8 cellular contexts compared by ENCODE assay signal in genomic region chr7:74417419-74417971, GRCh38. TPM values are rescaled to one million over a fixed set of nuclear protein-coding genes. Genes with fewer than 3 reads are reported as not detected.
DNase-seq lines count a peak whose midpoint lies in the region; ATAC-seq, FAIRE-seq and TF ChIP-seq lines count a peak whose summit lies in the region.

No MANE protein-coding gene starts in this region.

- no peak overlapping the region for H2BK15ac ChIP-seq in IMR-90 (ENCODE audit: low read depth, low read length)

- peak; percentile 99 for TF ChIP-seq RAD21 in IMR-90 (IDR thresholded peaks at IDR 0.05; ENCODE audit: low read length)
- peak; percentile 100 for TF ChIP-seq RAD21 in SK-N-SH (IDR thresholded peaks at IDR 0.05; ENCODE audit: low read length)

- no peak overlapping the region for H3K18ac ChIP-seq in IMR-90 (ENCODE audit: low read depth, low read length)

- peak overlapping the region in 1 of 2 donors; percentile 84 for H3K27ac Mint-ChIP-seq in activated naive CD4-positive, alpha-beta T cell treated with anti-CD3 and anti-CD28 coated beads, Interleukin-2, amount 50 U/mL, for 72 hours

- peak overlapping the region; percentile 85 for H2AFZ ChIP-seq in IMR-90 (replicated peaks; ENCODE audit: low read length, poor library complexity)
- peak overlapping the region; percentile 80; the same call in 1 of the 2 replicates for H2AFZ ChIP-seq in SK-N-SH (ENCODE audit: low read depth)

- H3K4me2 ChIP-seq in IMR-90 (ENCODE audit: low read depth, low read length) (no peak overlapping the region), SK-N-SH (no peak overlapping the region)

- H3K79me1 ChIP-seq in IMR-90 (ENCODE audit: low read depth in 1 of 2, low read length in 2 of 2) = no peaks in the 10 kb centered on the region

- no peak overlapping the region for H3K14ac ChIP-seq in IMR-90 (replicated peaks; ENCODE audit: low read depth, low read length)

- in situ Hi-C loops in IMR-90 (cut with MboI; ENCODE audit: low sequenced_read_pairs) = no loop called here

- H3K9ac ChIP-seq in IMR-90 (ENCODE audit: low read depth, low read length) = no peak overlapping the region
- H3K9ac ChIP-seq in SK-N-SH = no peak overlapping the region

- TF ChIP-seq EP300 in SK-N-SH (IDR thresholded peaks at IDR 0.05; ENCODE audit: borderline replicate concordance in 1 of 2, low read depth in 1 of 2, low read length in 1 of 2) = no peak

- H4K8ac ChIP-seq in IMR-90 (ENCODE audit: low read depth in 2 of 2, low read length in 2 of 2) = no peak overlapping the region

- TF ChIP-seq CTCF in D721Med (IDR thresholded peaks at IDR 0.05; ENCODE audit: insufficient read depth, missing control alignments) (peak; percentile 94), IMR-90 (conservative IDR thresholded peaks at IDR 0.05; ENCODE audit: low read depth, low read length) (peak; percentile 96), SK-N-SH (IDR thresholded peaks at IDR 0.05) (peak; percentile 99), cardiac muscle cell (IDR thresholded peaks at IDR 0.05; ENCODE audit: low read depth, low read length) (peak; percentile 94), prostate gland (IDR thresholded peaks at IDR 0.05) (peak; percentile 88 to 98 (median 93))

- no peak overlapping the region for H2BK20ac ChIP-seq in IMR-90 (ENCODE audit: low read depth, low read length)

- no peak overlapping the region for H3K27ac ChIP-seq in IMR-90 (ENCODE audit: insufficient read depth, low read length)
- H3K27ac ChIP-seq in SK-N-SH (ENCODE audit: low read depth in 2 of 2, low read length in 1 of 2) = no peak overlapping the region
- H3K27ac ChIP-seq in cardiac muscle cell = no peak overlapping the region
- H3K27ac ChIP-seq in prostate gland = no peak overlapping the region

- intact Hi-C loops in IMR-90 (cut with micrococcal nuclease) (loop anchor here (2.0 to 10.0 kb wide), 3 partner anchors 127 to 257 kb away; no protein-coding TSS in a partner anchor), prostate gland (cut with DNase I) (loop anchor here (5.0 kb wide), 1 partner anchor 145 kb away; no protein-coding TSS in a partner anchor)

- H3K4me1 ChIP-seq in IMR-90 (ENCODE audit: control insufficient read depth, insufficient read depth, low read length) (peaks cover 1% of the 10 kb centered on the region; the same call in 1 of the 2 replicates), SK-N-SH (ENCODE audit: control insufficient read depth in 1 of 2, insufficient read depth in 2 of 2, low read depth in 1 of 2, low read length in 1 of 2) (peaks cover 0 to 3% of the 10 kb centered on the region in 2 experiments; a peak in 1 of 4 replicates), cardiac muscle cell (ENCODE audit: low read depth) (no peaks in the 10 kb centered on the region), prostate gland (replicated peaks) (no peaks in the 10 kb centered on the region)

- no peaks in the 10 kb centered on the region for H3K9me1 ChIP-seq in IMR-90 (ENCODE audit: insufficient read depth, low read length)

- POLR2A ChIA-PET in IMR-90 (lab: Charles Lee; ENCODE audit: unreplicated experiment) = no interaction called here
- POLR2A ChIA-PET in SK-N-SH (lab: Yijun Ruan, JAX) = no interaction called here

- no peaks in the 10 kb centered on the region for H3K36me3 Mint-ChIP-seq in activated naive CD4-positive, alpha-beta T cell treated with anti-CD3 and anti-CD28 coated beads, Interleukin-2, amount 50 U/mL, for 72 hours

- H3K23ac ChIP-seq in IMR-90 (ENCODE audit: low read depth, low read length) = no peak overlapping the region

- CTCF ChIA-PET in IMR-90 (lab: Yijun Ruan, JAX) (interaction anchor here (0.6 to 1.1 kb wide), 5 partner anchors 9 to 201 kb away, joined by 3 to 4 read pairs (median 3); no protein-coding TSS in a partner anchor), SK-N-SH (lab: Yijun Ruan, JAX) (interaction anchor here (0.5 to 8.1 kb wide), 56 partner anchors 10 to 632 kb away, joined by 3 to 130 read pairs (median 4); partner anchors contain the start of gene GTF2IRD1)

- H3K4me3 ChIP-seq in IMR-90 (ENCODE audit: insufficient read depth, low read depth, low read length) (no peak overlapping the region), SK-N-SH (ENCODE audit: low read depth in 2 of 2, low read length in 1 of 2) (peak overlapping the region in 1 of 2 experiments; percentile 6; a peak in 1 of 4 replicates), cardiac muscle cell (no peak overlapping the region), prostate gland (no peak overlapping the region)

- H3K36me3 ChIP-seq in IMR-90 (ENCODE audit: control insufficient read depth, insufficient read depth, low read length) = no peaks in the 10 kb centered on the region
- H3K36me3 ChIP-seq in SK-N-SH (replicated peaks in 1 of 2; ENCODE audit: control insufficient read depth in 1 of 2, insufficient read depth in 2 of 2, low read length in 1 of 2) = no peaks in the 10 kb centered on the region
- H3K36me3 ChIP-seq in cardiac muscle cell = no peaks in the 10 kb centered on the region
- H3K36me3 ChIP-seq in prostate gland = no peaks in the 10 kb centered on the region

- no peak overlapping the region for H2BK5ac ChIP-seq in IMR-90 (ENCODE audit: low read depth, low read length, poor library complexity, severe bottlenecking)

- no peak overlapping the region for H3K56ac ChIP-seq in IMR-90 (ENCODE audit: extremely low read depth, insufficient read depth, low read length)

- H4K5ac ChIP-seq in IMR-90 (ENCODE audit: low read depth, low read length) = no peak overlapping the region; the same call in 1 of the 2 replicates

- dilution Hi-C loops in IMR-90 (cut with HindIII; ENCODE audit: low sequenced_read_pairs, unreplicated experiment) = no loop called here

- no peak overlapping the region; the same call in 1 of the 2 replicates for H4K91ac ChIP-seq in IMR-90 (ENCODE audit: insufficient read depth, low read depth, low read length)

- no peaks in the 10 kb centered on the region for H3K9me2 ChIP-seq in SK-N-SH

- peak; percentile 57 for TF ChIP-seq POLR2A in IMR-90 (IDR thresholded peaks at IDR 0.05; ENCODE audit: low read depth, low read length)
- no peak for TF ChIP-seq POLR2A in prostate gland (IDR thresholded peaks at IDR 0.05)

- peak; percentile 99 for ATAC-seq in IMR-90 (ENCODE audit: low read depth)
- ATAC-seq in activated naive CD4-positive, alpha-beta T cell treated with anti-CD3 and anti-CD28 coated beads, Interleukin-2, amount 50 U/mL, for 72 hours = peak; percentile 85 to 86

- no peak overlapping the region for H2BK120ac ChIP-seq in IMR-90 (ENCODE audit: low read depth, low read length)

- BruUV-seq in IMR-90 (replicated peaks; lab: Mats Ljungman, UMichigan) = no TSS peak

- H3K79me2 ChIP-seq in SK-N-SH (ENCODE audit: insufficient read depth) = no peaks in the 10 kb centered on the region

- WGBS in IMR-90 (ENCODE audit: extremely low coverage in 2 of 2, insufficient read length in 1 of 2), 2 experiments = 20% methylated on average over 4 of the region's 16 CpGs; no CpG with 5 or more reads in 1 of the 2 experiments
- WGBS in SK-N-SH (ENCODE audit: low lambda C conversion rate) = 39% methylated on average over 12 of the region's 16 CpGs
- 26% methylated on average over 16 of the region's 16 CpGs for WGBS in prostate gland

- no peaks in the 10 kb centered on the region for H4K20me1 ChIP-seq in IMR-90 (ENCODE audit: insufficient read depth, low read length)
- H4K20me1 ChIP-seq in SK-N-SH (ENCODE audit: insufficient read depth) = no peaks in the 10 kb centered on the region

- no peak for FAIRE-seq in D721Med (lab: Jason Lieb, UNC)
- FAIRE-seq in urothelium cell line (lab: Jason Lieb, UNC) = no peak

- no peak overlapping the region; the same call in 1 of the 2 replicates for H3K4ac ChIP-seq in IMR-90 (ENCODE audit: low read depth, low read length)

- H3K27me3 ChIP-seq in IMR-90 (ENCODE audit: control insufficient read depth, insufficient read depth, low read length) = no peaks in the 10 kb centered on the region
- H3K27me3 ChIP-seq in SK-N-SH (ENCODE audit: insufficient read depth) = no peaks in the 10 kb centered on the region
- no peaks in the 10 kb centered on the region for H3K27me3 ChIP-seq in cardiac muscle cell
- H3K27me3 ChIP-seq in prostate gland (replicated peaks; ENCODE audit: insufficient read depth) = no peaks in the 10 kb centered on the region

- H2AK5ac ChIP-seq in IMR-90 (ENCODE audit: low read depth, low read length) = no peak overlapping the region

- DNase-seq in D721Med (ENCODE audit: insufficient read length, low spot score) (peak; percentile 85), IMR-90 (peak; percentile 61), SK-N-SH (peak; percentile 97), cardiac muscle cell (ENCODE audit: low read depth in 1 of 2, low spot score in 1 of 2) (peak; percentile 78 to 80), prostate gland (ENCODE audit: low spot score) (peak; percentile 46), urothelium cell line (ENCODE audit: low spot score) (peak; percentile 86), NCI-H446 treated with DMSO at 0.1 percent for 48 hours (lab: John Stamatoyannopoulos, UW) (no peak)
- DNase-seq in activated naive CD4-positive, alpha-beta T cell treated with anti-CD3 and anti-CD28 coated beads, Interleukin-2, amount 50 U/mL, for 72 hours (ENCODE audit: low spot score in 2 of 2) = peak; percentile 66 to 73

- H2AK9ac ChIP-seq in IMR-90 (replicated peaks; ENCODE audit: low read depth, low read length, poor library complexity) = peak overlapping the region; percentile 90

- no peaks in the 10 kb centered on the region for H3K9me3 ChIP-seq in IMR-90 (ENCODE audit: control insufficient read depth, insufficient read depth, low read length)
- no peaks in the 10 kb centered on the region for H3K9me3 ChIP-seq in SK-N-SH
- no peaks in the 10 kb centered on the region for H3K9me3 ChIP-seq in cardiac muscle cell (ENCODE audit: low read depth)
- H3K9me3 ChIP-seq in prostate gland = no peaks in the 10 kb centered on the region

- peaks cover 9% of the 10 kb centered on the region for H3F3A ChIP-seq in SK-N-SH (replicated peaks; ENCODE audit: insufficient read depth)

- no peaks in the 10 kb centered on the region for H3K9me3 Mint-ChIP-seq in activated naive CD4-positive, alpha-beta T cell treated with anti-CD3 and anti-CD28 coated beads, Interleukin-2, amount 50 U/mL, for 72 hours

TF ChIP-seq in IMR-90, 13 proteins besides CTCF, POLR2A, EP300 and RAD21 (continues in another document):
- no peak; the same call in 1 of the 2 replicates for TF ChIP-seq MAZ (IDR thresholded peaks at IDR 0.05; ENCODE audit: borderline replicate concordance, low read depth, low read length)

TF ChIP-seq in SK-N-SH, 30 proteins besides CTCF, POLR2A, EP300 and RAD21 (continues in another document):
- TF ChIP-seq SMC3 (IDR thresholded peaks at IDR 0.05; ENCODE audit: low read depth, low read length) = peak; percentile 99

RNA-seq across cellular contexts. Expression of gene GTF2IRD1, which starts 36.2 kb away (rescaled TPM):
- total RNA-seq in IMR-90 (2012; rRNA removed) (4.1 and 5.0 TPM in 2 replicates), cardiac muscle cell (33.0 and 51.4 TPM in 2 replicates), prostate gland (10 to 100 TPM; 24.0 to 36.6 TPM)
- polyA plus RNA-seq in IMR-90 (2012; rRNA removed) (21.9 and 22.6 TPM in 2 replicates), SK-N-SH (2012; rRNA removed) (20.2 and 26.4 TPM in 2 replicates), cardiac muscle cell (29.6 and 49.3 TPM in 2 replicates)
- polyA plus RNA-seq in IMR-90 (2012; cell fraction: cytosol; rRNA removed) = 19.6 and 26.0 TPM in 2 replicates
- 27.5 and 33.3 TPM in 2 replicates for polyA plus RNA-seq in IMR-90 (2012; cell fraction: nucleus; rRNA removed; ENCODE audit: low replicate concordance)
- polyA plus RNA-seq in SK-N-SH (2012; cell fraction: cytosol; rRNA removed) = 13.9 and 18.4 TPM in 2 replicates
- 29.0 and 37.8 TPM in 2 replicates for polyA plus RNA-seq in SK-N-SH (2012; cell fraction: nucleus; rRNA removed)
- 1 to 10 TPM; 1.7 to 6.4 TPM for total RNA-seq in activated naive CD4-positive, alpha-beta T cell treated with anti-CD3 and anti-CD28 coated beads, Interleukin-2, amount 50 U/mL, for 72 hours
